Comparison of ENCODE assay signal across 15 cellular contexts in genomic region chr3:99646107-99646435, GRCh38. TPM values are rescaled to one million over a fixed set of nuclear protein-coding genes. Genes with fewer than 3 reads are reported as not detected.
DNase-seq lines count a peak whose midpoint lies in the region; ATAC-seq and TF ChIP-seq lines count a peak whose summit lies in the region.
"Had no signal": no experiment of that assay in that cellular context is flagged by ENCODE, and none has a peak within 500 bp of the region (broad histone marks: within the 10 kb centered on the region; RNA-seq: fewer than 3 reads in every experiment).

No MANE protein-coding gene starts in this region.

- H3K36me3 ChIP-seq in SJCRH30 = no peaks in the 10 kb centered on the region
- no peaks in the 10 kb centered on the region for H3K36me3 ChIP-seq in lower lobe of right lung
- no peaks in the 10 kb centered on the region for H3K36me3 ChIP-seq in suprapubic skin
- H3K36me3 ChIP-seq in MM.1S (replicated peaks; ENCODE audit: insufficient read depth, low read length) = no peaks in the 10 kb centered on the region

- no peaks in the 10 kb centered on the region for H3K79me2 ChIP-seq in MM.1S (ENCODE audit: low read length)

- TF ChIP-seq CTCF in lower lobe of right lung (IDR thresholded peaks at IDR 0.05) = no peak
- TF ChIP-seq CTCF in suprapubic skin (IDR thresholded peaks at IDR 0.05) = no peak
- TF ChIP-seq CTCF in MM.1S (IDR thresholded peaks at IDR 0.05; ENCODE audit: low read length) = no peak

- WGBS in suprapubic skin = 52% methylated on average over 1 of the region's 1 CpG

- no peak overlapping the region for H2AFZ ChIP-seq in MM.1S (ENCODE audit: low read length)

- TF ChIP-seq POLR2A in suprapubic skin (IDR thresholded peaks at IDR 0.05) = no peak

- peak overlapping the region; percentile 67 for H3K27ac ChIP-seq in SJCRH30
- peak overlapping the region; percentile 75 for H3K27ac ChIP-seq in epithelial cell of prostate
- peak overlapping the region; percentile 32 for H3K27ac ChIP-seq in lower lobe of right lung
- H3K27ac ChIP-seq in suprapubic skin = peak overlapping the region; percentile 63
- H3K27ac ChIP-seq in MM.1S (ENCODE audit: low read length) = no peak overlapping the region

- no peak for TF ChIP-seq EP300 in suprapubic skin (IDR thresholded peaks at IDR 0.05)

- H3F3A ChIP-seq in MM.1S (ENCODE audit: insufficient read depth, low read length) = no peaks in the 10 kb centered on the region

- H3K4me3 ChIP-seq in SJCRH30 (peak overlapping the region; percentile 33), lower lobe of right lung (no peak overlapping the region), suprapubic skin (no peak overlapping the region), MM.1S (ENCODE audit: low read length) (no peak overlapping the region)

- H4K20me1 ChIP-seq in MM.1S (ENCODE audit: insufficient read depth, low read length) = no peaks in the 10 kb centered on the region

- no peaks in the 10 kb centered on the region for H3K27me3 ChIP-seq in SJCRH30
- no peaks in the 10 kb centered on the region for H3K27me3 ChIP-seq in lower lobe of right lung (ENCODE audit: low read depth)
- no peaks in the 10 kb centered on the region for H3K27me3 ChIP-seq in suprapubic skin
- H3K27me3 ChIP-seq in MM.1S (replicated peaks; ENCODE audit: insufficient read depth, low read length) = no peaks in the 10 kb centered on the region

- no peak overlapping the region for H3K9ac ChIP-seq in MM.1S (ENCODE audit: low read length)

- H3K4me2 ChIP-seq in MM.1S (ENCODE audit: low read depth, low read length) = no peak overlapping the region

- ATAC-seq in lower lobe of right lung = peak in 1 of 2 donors; percentile 18
- ATAC-seq: activated CD4-positive, CD25-positive, alpha-beta regulatory T cell treated with anti-CD3 and anti-CD28 coated beads, Interleukin-2, amount 50 U/mL, for 24 hours; left lobe of liver; stimulated activated naive CD8-positive, alpha-beta T cell treated with anti-CD3 and anti-CD28 coated beads, Interleukin-15, amount 100 ng/mL, for 72 hours had no signal

- no peaks in the 10 kb centered on the region for H3K9me2 ChIP-seq in MM.1S (replicated peaks; ENCODE audit: insufficient read depth, low read length)

- intact Hi-C loops in lower lobe of right lung (cut with DNase I) = no loop called here

- H3K4me1 ChIP-seq in SJCRH30 = peaks cover 32% of the 10 kb centered on the region
- peaks cover 26% of the 10 kb centered on the region for H3K4me1 ChIP-seq in lower lobe of right lung
- peaks cover 26% of the 10 kb centered on the region for H3K4me1 ChIP-seq in suprapubic skin
- peaks cover 8% of the 10 kb centered on the region for H3K4me1 ChIP-seq in MM.1S (ENCODE audit: low read length)

- no peaks in the 10 kb centered on the region for H3K9me3 ChIP-seq in SJCRH30 (replicated peaks)
- no peaks in the 10 kb centered on the region for H3K9me3 ChIP-seq in lower lobe of right lung
- H3K9me3 ChIP-seq in suprapubic skin = no peaks in the 10 kb centered on the region
- no peaks in the 10 kb centered on the region for H3K9me3 ChIP-seq in MM.1S (replicated peaks; ENCODE audit: insufficient read depth, low read length)

- DNase-seq in SJCRH30 (no peak), epithelial cell of prostate (ENCODE audit: low read depth, low spot score) (no peak), lower lobe of right lung (no peak), suprapubic skin (ENCODE audit: low spot score in 2 of 2) (no peak), MM.1S (no peak), ureter (ENCODE audit: low spot score) (no peak), NCI-H524 (lab: John Stamatoyannopoulos, UW) (no peak), NCI-H1417 treated with DMSO at 0.1 percent for 48 hours (lab: John Stamatoyannopoulos, UW) (no peak)
- DNase-seq: foreskin fibroblast; NCI-H1694; SHP77; stimulated activated naive CD8-positive, alpha-beta T cell treated with anti-CD3 and anti-CD28 coated beads, Interleukin-15, amount 100 ng/mL, for 72 hours had no signal

RNA-seq across cellular contexts. Expression of gene COL8A1, which starts 7.7 kb away (rescaled TPM):
- total RNA-seq in SJCRH30 (2014; rRNA removed; shearing (Covaris generic)) = 0.08 TPM in 1 of 2 replicates, not detected in the other
- 56.1 TPM for total RNA-seq in lower lobe of right lung
- total RNA-seq in suprapubic skin = 10 to 100 TPM in 1 of 4 donors, 1 to 10 TPM in 3; 3.2 to 14.9 (median 5.6) TPM
- total RNA-seq in ureter = 30.2 TPM
- total RNA-seq: T-helper 2 cell treated with Interferon-gamma antibody and Interleukin-4, amounts not matched to agents 100 ng/mL and 5 ng/mL, for 36 hours had no signal
